Comparison of ENCODE assay signal across 1 cellular context in genomic region chr10:131641231-131641630, GRCh38.
TF ChIP-seq lines count a peak whose summit lies in the region.

No MANE protein-coding gene starts in this region.

TF ChIP-seq in H1, 55 proteins besides CTCF, POLR2A, EP300 and RAD21 (continued from another document):
- TF ChIP-seq, protein P1, sequence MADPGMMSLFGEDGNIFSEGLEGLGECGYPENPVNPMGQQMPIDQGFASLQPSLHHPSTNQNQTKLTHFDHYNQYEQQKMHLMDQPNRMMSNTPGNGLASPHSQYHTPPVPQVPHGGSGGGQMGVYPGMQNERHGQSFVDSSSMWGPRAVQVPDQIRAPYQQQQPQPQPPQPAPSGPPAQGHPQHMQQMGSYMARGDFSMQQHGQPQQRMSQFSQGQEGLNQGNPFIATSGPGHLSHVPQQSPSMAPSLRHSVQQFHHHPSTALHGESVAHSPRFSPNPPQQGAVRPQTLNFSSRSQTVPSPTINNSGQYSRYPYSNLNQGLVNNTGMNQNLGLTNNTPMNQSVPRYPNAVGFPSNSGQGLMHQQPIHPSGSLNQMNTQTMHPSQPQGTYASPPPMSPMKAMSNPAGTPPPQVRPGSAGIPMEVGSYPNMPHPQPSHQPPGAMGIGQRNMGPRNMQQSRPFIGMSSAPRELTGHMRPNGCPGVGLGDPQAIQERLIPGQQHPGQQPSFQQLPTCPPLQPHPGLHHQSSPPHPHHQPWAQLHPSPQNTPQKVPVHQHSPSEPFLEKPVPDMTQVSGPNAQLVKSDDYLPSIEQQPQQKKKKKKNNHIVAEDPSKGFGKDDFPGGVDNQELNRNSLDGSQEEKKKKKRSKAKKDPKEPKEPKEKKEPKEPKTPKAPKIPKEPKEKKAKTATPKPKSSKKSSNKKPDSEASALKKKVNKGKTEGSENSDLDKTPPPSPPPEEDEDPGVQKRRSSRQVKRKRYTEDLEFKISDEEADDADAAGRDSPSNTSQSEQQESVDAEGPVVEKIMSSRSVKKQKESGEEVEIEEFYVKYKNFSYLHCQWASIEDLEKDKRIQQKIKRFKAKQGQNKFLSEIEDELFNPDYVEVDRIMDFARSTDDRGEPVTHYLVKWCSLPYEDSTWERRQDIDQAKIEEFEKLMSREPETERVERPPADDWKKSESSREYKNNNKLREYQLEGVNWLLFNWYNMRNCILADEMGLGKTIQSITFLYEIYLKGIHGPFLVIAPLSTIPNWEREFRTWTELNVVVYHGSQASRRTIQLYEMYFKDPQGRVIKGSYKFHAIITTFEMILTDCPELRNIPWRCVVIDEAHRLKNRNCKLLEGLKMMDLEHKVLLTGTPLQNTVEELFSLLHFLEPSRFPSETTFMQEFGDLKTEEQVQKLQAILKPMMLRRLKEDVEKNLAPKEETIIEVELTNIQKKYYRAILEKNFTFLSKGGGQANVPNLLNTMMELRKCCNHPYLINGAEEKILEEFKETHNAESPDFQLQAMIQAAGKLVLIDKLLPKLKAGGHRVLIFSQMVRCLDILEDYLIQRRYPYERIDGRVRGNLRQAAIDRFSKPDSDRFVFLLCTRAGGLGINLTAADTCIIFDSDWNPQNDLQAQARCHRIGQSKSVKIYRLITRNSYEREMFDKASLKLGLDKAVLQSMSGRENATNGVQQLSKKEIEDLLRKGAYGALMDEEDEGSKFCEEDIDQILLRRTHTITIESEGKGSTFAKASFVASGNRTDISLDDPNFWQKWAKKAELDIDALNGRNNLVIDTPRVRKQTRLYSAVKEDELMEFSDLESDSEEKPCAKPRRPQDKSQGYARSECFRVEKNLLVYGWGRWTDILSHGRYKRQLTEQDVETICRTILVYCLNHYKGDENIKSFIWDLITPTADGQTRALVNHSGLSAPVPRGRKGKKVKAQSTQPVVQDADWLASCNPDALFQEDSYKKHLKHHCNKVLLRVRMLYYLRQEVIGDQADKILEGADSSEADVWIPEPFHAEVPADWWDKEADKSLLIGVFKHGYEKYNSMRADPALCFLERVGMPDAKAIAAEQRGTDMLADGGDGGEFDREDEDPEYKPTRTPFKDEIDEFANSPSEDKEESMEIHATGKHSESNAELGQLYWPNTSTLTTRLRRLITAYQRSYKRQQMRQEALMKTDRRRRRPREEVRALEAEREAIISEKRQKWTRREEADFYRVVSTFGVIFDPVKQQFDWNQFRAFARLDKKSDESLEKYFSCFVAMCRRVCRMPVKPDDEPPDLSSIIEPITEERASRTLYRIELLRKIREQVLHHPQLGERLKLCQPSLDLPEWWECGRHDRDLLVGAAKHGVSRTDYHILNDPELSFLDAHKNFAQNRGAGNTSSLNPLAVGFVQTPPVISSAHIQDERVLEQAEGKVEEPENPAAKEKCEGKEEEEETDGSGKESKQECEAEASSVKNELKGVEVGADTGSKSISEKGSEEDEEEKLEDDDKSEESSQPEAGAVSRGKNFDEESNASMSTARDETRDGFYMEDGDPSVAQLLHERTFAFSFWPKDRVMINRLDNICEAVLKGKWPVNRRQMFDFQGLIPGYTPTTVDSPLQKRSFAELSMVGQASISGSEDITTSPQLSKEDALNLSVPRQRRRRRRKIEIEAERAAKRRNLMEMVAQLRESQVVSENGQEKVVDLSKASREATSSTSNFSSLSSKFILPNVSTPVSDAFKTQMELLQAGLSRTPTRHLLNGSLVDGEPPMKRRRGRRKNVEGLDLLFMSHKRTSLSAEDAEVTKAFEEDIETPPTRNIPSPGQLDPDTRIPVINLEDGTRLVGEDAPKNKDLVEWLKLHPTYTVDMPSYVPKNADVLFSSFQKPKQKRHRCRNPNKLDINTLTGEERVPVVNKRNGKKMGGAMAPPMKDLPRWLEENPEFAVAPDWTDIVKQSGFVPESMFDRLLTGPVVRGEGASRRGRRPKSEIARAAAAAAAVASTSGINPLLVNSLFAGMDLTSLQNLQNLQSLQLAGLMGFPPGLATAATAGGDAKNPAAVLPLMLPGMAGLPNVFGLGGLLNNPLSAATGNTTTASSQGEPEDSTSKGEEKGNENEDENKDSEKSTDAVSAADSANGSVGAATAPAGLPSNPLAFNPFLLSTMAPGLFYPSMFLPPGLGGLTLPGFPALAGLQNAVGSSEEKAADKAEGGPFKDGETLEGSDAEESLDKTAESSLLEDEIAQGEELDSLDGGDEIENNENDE (IDR thresholded peaks at IDR 0.05; ENCODE audit: insufficient replicate concordance, low read length) = no peak
- TF ChIP-seq RFX5 (IDR thresholded peaks at IDR 0.05; ENCODE audit: borderline replicate concordance, low read depth, low read length) = no peak
- no peak for TF ChIP-seq SP4 (IDR thresholded peaks at IDR 0.05; ENCODE audit: low read length)
- no peak for TF ChIP-seq TAF1 (IDR thresholded peaks at IDR 0.05; ENCODE audit: low read depth, low read length)
- no peak for TF ChIP-seq TBP (IDR thresholded peaks at IDR 0.05; ENCODE audit: low read depth, low read length)
- TF ChIP-seq ATF2 (IDR thresholded peaks at IDR 0.05; ENCODE audit: low read length) = no peak
- no peak for TF ChIP-seq TCF12 (IDR thresholded peaks at IDR 0.05; ENCODE audit: low read depth, low read length)
- TF ChIP-seq SIN3A (conservative IDR thresholded peaks at IDR 0.05 in 1 of 2, IDR thresholded peaks at IDR 0.05 in 1 of 2; ENCODE audit: low read depth in 1 of 2, low read length in 2 of 2) = no peak
